Comparison of ENCODE assay signal across 25 cellular contexts in the genomic region with DNA sequence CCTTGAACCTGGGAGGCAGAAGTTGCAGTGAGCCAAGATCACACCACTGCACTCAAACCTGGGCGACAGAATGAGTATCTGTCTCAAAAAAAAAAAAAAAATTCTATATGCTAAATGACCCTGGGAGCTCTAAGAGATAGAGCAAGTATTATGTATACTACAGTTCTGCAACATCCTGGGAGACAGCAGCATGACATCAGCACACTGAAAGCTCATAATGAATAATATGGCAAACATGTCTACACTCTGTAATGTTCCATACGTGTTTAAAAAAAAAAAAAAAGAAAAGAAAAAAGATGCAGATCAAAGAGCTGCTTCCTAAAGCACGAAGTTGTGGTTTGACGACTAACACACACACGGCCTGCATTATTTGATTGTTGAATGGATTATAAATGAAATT.
"Had no signal": no experiment of that assay in that cellular context is flagged by ENCODE, and none has a peak within 500 bp of the region (broad histone marks: within the 10 kb centered on the region; RNA-seq: fewer than 3 reads in every experiment).

No MANE protein-coding gene starts in this region.

- DNase-seq: activated B cell treated with CpG ODN at 0.5 μM for 24 hours; activated gamma-delta T cell; activated naive CD8-positive, alpha-beta T cell treated with anti-CD3 and anti-CD28 coated beads, Interleukin-2, amount 50 U/mL, for 24 hours; anterior cingulate cortex; central memory CD4-positive, alpha-beta T cell; colonic mucosa; endodermal cell; erythroblast; foreskin melanocyte; hypothalamus; kidney; right lobe of liver; Right ventricle myocardium superior; small intestine; stimulated activated CD4-positive, alpha-beta T cell treated with anti-CD3 and anti-CD28 coated beads, Interleukin-4, amount 100 ng/mL, for 24 hours; SW 1271; testis had no signal

- ATAC-seq: activated naive CD8-positive, alpha-beta T cell treated with anti-CD3 and anti-CD28 coated beads, Interleukin-2, amount 50 U/mL, for 24 hours; left lobe of liver; right lobe of liver; stimulated activated memory B cell treated with anti-CD40 and anti-IgM and Interleukin-4, amounts not matched to agents 10 μg/mL and 1 μg/mL and 100 μg/mL, for 72 hours had no signal

- H3K4me3 Mint-ChIP-seq: activated B cell treated with CpG ODN at 0.5 μM for 24 hours; activated naive CD8-positive, alpha-beta T cell treated with anti-CD3 and anti-CD28 coated beads, Interleukin-2, amount 50 U/mL, for 24 hours; brain; endodermal cell; mesothelial cell of epicardium; nephron; stimulated activated memory B cell treated with anti-CD40 and anti-IgM and Interleukin-4, amounts not matched to agents 10 μg/mL and 1 μg/mL and 100 μg/mL, for 72 hours; type B pancreatic cell had no signal

- H3K27me3 ChIP-seq: colonic mucosa, right lobe of liver, testis had no signal

- H3K4me1 ChIP-seq: colonic mucosa, parathyroid adenoma, right lobe of liver, testis had no signal

- H3K4me1 Mint-ChIP-seq: activated B cell treated with CpG ODN at 0.5 μM for 24 hours; nephron; stimulated activated memory B cell treated with anti-CD40 and anti-IgM and Interleukin-4, amounts not matched to agents 10 μg/mL and 1 μg/mL and 100 μg/mL, for 72 hours had no signal

- H3K27me3 Mint-ChIP-seq: activated B cell treated with CpG ODN at 0.5 μM for 24 hours; activated naive CD8-positive, alpha-beta T cell treated with anti-CD3 and anti-CD28 coated beads, Interleukin-2, amount 50 U/mL, for 24 hours; brain; stimulated activated memory B cell treated with anti-CD40 and anti-IgM and Interleukin-4, amounts not matched to agents 10 μg/mL and 1 μg/mL and 100 μg/mL, for 72 hours; type B pancreatic cell had no signal

- H3K27ac ChIP-seq: colonic mucosa, parathyroid adenoma, right lobe of liver, testis had no signal

- H3K36me3 ChIP-seq: colonic mucosa had no signal

- H3K9me3 Mint-ChIP-seq: activated B cell treated with CpG ODN at 0.5 μM for 24 hours; activated naive CD8-positive, alpha-beta T cell treated with anti-CD3 and anti-CD28 coated beads, Interleukin-2, amount 50 U/mL, for 24 hours; brain; endodermal cell; mesothelial cell of epicardium; nephron; stimulated activated memory B cell treated with anti-CD40 and anti-IgM and Interleukin-4, amounts not matched to agents 10 μg/mL and 1 μg/mL and 100 μg/mL, for 72 hours; type B pancreatic cell had no signal

- H3K4me3 ChIP-seq: colonic mucosa, lung, right lobe of liver, testis had no signal

- H3K9me3 ChIP-seq: colonic mucosa, right lobe of liver, testis had no signal

- H3K27ac Mint-ChIP-seq: activated B cell treated with CpG ODN at 0.5 μM for 24 hours; activated naive CD8-positive, alpha-beta T cell treated with anti-CD3 and anti-CD28 coated beads, Interleukin-2, amount 50 U/mL, for 24 hours; brain; endodermal cell; mesothelial cell of epicardium; nephron; stimulated activated memory B cell treated with anti-CD40 and anti-IgM and Interleukin-4, amounts not matched to agents 10 μg/mL and 1 μg/mL and 100 μg/mL, for 72 hours; type B pancreatic cell had no signal
